ENCODE assay signal across 24 cellular contexts in genomic region chr2:19250906-19251305, GRCh38.
DNase-seq lines count a peak whose midpoint lies in the region; TF ChIP-seq lines count a peak whose summit lies in the region.
"Had no signal": no experiment of that assay in that cellular context is flagged by ENCODE, and none has a peak within 500 bp of the region (broad histone marks: within the 10 kb centered on the region; RNA-seq: fewer than 3 reads in every experiment).

No MANE protein-coding gene starts in this region.

- 53% methylated on average over 2 of the region's 2 CpGs for WGBS in smooth muscle cell (ENCODE audit: low lambda C conversion rate)

- H3K27ac ChIP-seq in smooth muscle cell (ENCODE audit: low read depth): no peak overlapping the region
- H3K27ac ChIP-seq: A549; BLaER1 treated with 17β-estradiol and CSF1 and Interleukin-3, amounts not matched to agents 10 nM and 100 nM; GM23248 had no signal

- peak overlapping the region; percentile 44 for H3K4me2 ChIP-seq in smooth muscle cell
- H3K4me2 ChIP-seq: A549; BLaER1 treated with 17β-estradiol and CSF1 and Interleukin-3, amounts not matched to agents 10 nM and 100 nM had no signal

- H3K4me3 ChIP-seq in adipocyte (ENCODE audit: low read length) (no peak overlapping the region), smooth muscle cell (no peak overlapping the region)
- H3K4me3 ChIP-seq: A549; BLaER1 treated with 17β-estradiol and CSF1 and Interleukin-3, amounts not matched to agents 10 nM and 100 nM; GM23248 had no signal

- no peak overlapping the region for H2AFZ ChIP-seq in smooth muscle cell (ENCODE audit: low read depth)
- H2AFZ ChIP-seq: GM23248 had no signal

- no peaks in the 10 kb centered on the region for H3F3A ChIP-seq in smooth muscle cell (ENCODE audit: low read depth)

- no peaks in the 10 kb centered on the region for H3K79me2 ChIP-seq in smooth muscle cell (ENCODE audit: low read depth)

- peaks cover 7% of the 10 kb centered on the region for H3K9me3 Mint-ChIP-seq in mesothelial cell of epicardium
- no peaks in the 10 kb centered on the region for H3K9me3 Mint-ChIP-seq in T-helper 2 cell treated with Interferon-gamma antibody and Interleukin-4, amounts not matched to agents 5 μg/mL and 100 μg/mL, for 36 hours
- H3K9me3 Mint-ChIP-seq: CD4-positive, alpha-beta T cell had no signal

- H4K20me1 ChIP-seq in smooth muscle cell (ENCODE audit: low read depth): no peaks in the 10 kb centered on the region
- H4K20me1 ChIP-seq: BLaER1 treated with 17β-estradiol and CSF1 and Interleukin-3, amounts not matched to agents 10 nM and 100 nM had no signal

- TF ChIP-seq CTCF in mesothelial cell of epicardium (IDR thresholded peaks at IDR 0.05; ENCODE audit: unreplicated experiment) (no peak), smooth muscle cell (IDR thresholded peaks at IDR 0.05; ENCODE audit: borderline replicate concordance, insufficient read depth, poor library complexity, severe bottlenecking) (no peak)

- H3K4me1 ChIP-seq in adipocyte (ENCODE audit: control insufficient read depth, insufficient read depth, low read length) (peaks cover 3% of the 10 kb centered on the region), smooth muscle cell (ENCODE audit: low read depth) (no peaks in the 10 kb centered on the region)
- H3K4me1 ChIP-seq: BE2C; BLaER1 treated with 17β-estradiol and CSF1 and Interleukin-3, amounts not matched to agents 10 nM and 100 nM had no signal

- H3K9ac ChIP-seq in adipocyte (ENCODE audit: low read length) (no peak overlapping the region), smooth muscle cell (ENCODE audit: low read depth) (no peak overlapping the region)
- H3K9ac ChIP-seq: BLaER1 treated with 17β-estradiol and CSF1 and Interleukin-3, amounts not matched to agents 10 nM and 100 nM; GM23248 had no signal

- H3K36me3 ChIP-seq in adipocyte (ENCODE audit: control insufficient read depth, insufficient read depth, low read length, severe bottlenecking): no peaks in the 10 kb centered on the region
- no peaks in the 10 kb centered on the region for H3K36me3 ChIP-seq in smooth muscle cell (ENCODE audit: low read depth)
- H3K36me3 ChIP-seq: BE2C; BLaER1 treated with 17β-estradiol and CSF1 and Interleukin-3, amounts not matched to agents 10 nM and 100 nM had no signal

- H3K27me3 ChIP-seq in adipocyte (replicated peaks; ENCODE audit: control insufficient read depth, insufficient read depth, low read length): no peaks in the 10 kb centered on the region
- no peaks in the 10 kb centered on the region for H3K27me3 ChIP-seq in smooth muscle cell (ENCODE audit: low read depth)
- H3K27me3 ChIP-seq: BE2C; BLaER1 treated with 17β-estradiol and CSF1 and Interleukin-3, amounts not matched to agents 10 nM and 100 nM had no signal

- H3K27me3 Mint-ChIP-seq in mesothelial cell of epicardium (ENCODE audit: low read depth): no peaks in the 10 kb centered on the region
- H3K27me3 Mint-ChIP-seq in T-helper 2 cell treated with Interferon-gamma antibody and Interleukin-4, amounts not matched to agents 5 μg/mL and 100 μg/mL, for 36 hours (ENCODE audit: low read depth): no peaks in the 10 kb centered on the region
- H3K27me3 Mint-ChIP-seq: CD4-positive, alpha-beta T cell had no signal

- H3K4me1 Mint-ChIP-seq in mesothelial cell of epicardium: peaks cover 32% of the 10 kb centered on the region
- no peaks in the 10 kb centered on the region for H3K4me1 Mint-ChIP-seq in T-helper 2 cell treated with Interferon-gamma antibody and Interleukin-4, amounts not matched to agents 5 μg/mL and 100 μg/mL, for 36 hours (ENCODE audit: low read depth)
- H3K4me1 Mint-ChIP-seq: CD14-positive monocyte; CD8-positive, alpha-beta memory T cell had no signal

- no peak overlapping the region for H3K4me3 Mint-ChIP-seq in mesothelial cell of epicardium
- no peak overlapping the region for H3K4me3 Mint-ChIP-seq in T-helper 2 cell treated with Interferon-gamma antibody and Interleukin-4, amounts not matched to agents 5 μg/mL and 100 μg/mL, for 36 hours
- H3K4me3 Mint-ChIP-seq: CD14-positive monocyte; CD4-positive, alpha-beta T cell; CD8-positive, alpha-beta memory T cell had no signal

- H3K36me3 Mint-ChIP-seq in mesothelial cell of epicardium: no peaks in the 10 kb centered on the region
- H3K36me3 Mint-ChIP-seq in T-helper 2 cell treated with Interferon-gamma antibody and Interleukin-4, amounts not matched to agents 5 μg/mL and 100 μg/mL, for 36 hours (ENCODE audit: low read depth): no peaks in the 10 kb centered on the region
- H3K36me3 Mint-ChIP-seq: CD14-positive monocyte had no signal

- H3K9me3 ChIP-seq in adipocyte (ENCODE audit: control insufficient read depth, low read length): no peaks in the 10 kb centered on the region
- H3K9me3 ChIP-seq in smooth muscle cell (replicated peaks; ENCODE audit: low read depth): no peaks in the 10 kb centered on the region
- H3K9me3 ChIP-seq: A549, BE2C had no signal

- H3K27ac Mint-ChIP-seq in mesothelial cell of epicardium: peak overlapping the region; percentile 51
- H3K27ac Mint-ChIP-seq in T-helper 2 cell treated with Interferon-gamma antibody and Interleukin-4, amounts not matched to agents 5 μg/mL and 100 μg/mL, for 36 hours: no peak overlapping the region
- H3K27ac Mint-ChIP-seq: CD14-positive monocyte; CD4-positive, alpha-beta T cell; CD8-positive, alpha-beta memory T cell had no signal

- DNase-seq in adipocyte (ENCODE audit: low read depth): peak; percentile 42
- peak; percentile 18 for DNase-seq in fibroblast of peridontal ligament (ENCODE audit: extremely low read depth)
- DNase-seq in mesothelial cell of epicardium (ENCODE audit: low spot score in 2 of 2, unreplicated experiment in 2 of 2): no peak
- DNase-seq in smooth muscle cell (lab: John Stamatoyannopoulos, UW; ENCODE audit: unreplicated experiment): no peak
- DNase-seq in effector CD4-positive, alpha-beta T cell: no peak
- DNase-seq in SW 1271 (lab: John Stamatoyannopoulos, UW): no peak
- DNase-seq in NK-92 (lab: John Stamatoyannopoulos, UW; ENCODE audit: unreplicated experiment): no peak
- DNase-seq in T-helper 2 cell treated with Interferon-gamma antibody and Interleukin-4, amounts not matched to agents 5 μg/mL and 100 μg/mL, for 36 hours (ENCODE audit: low spot score): no peak
- DNase-seq: 8988T; ACHN; AML-193; BE2C; CD4-positive, alpha-beta T cell; CD8-positive, alpha-beta memory T cell; DMS 273 treated with DMSO at 0.1 percent for 48 hours; DMS79; EL; GDM1; GM23248; H7; HCEC 1CT had no signal

Comparison
In these comparisons a context has a peak if more than half of its experiments do, and no peak if none do; other contexts are left out.
1. DNase-seq: peak in adipocyte (single experiment) and fibroblast of peridontal ligament (single experiment); none in mesothelial cell of epicardium (0 of 2), smooth muscle cell (single experiment), effector CD4-positive, alpha-beta T cell (single experiment), SW 1271 (0 of 2), NK-92 (single experiment) and T-helper 2 cell treated with Interferon-gamma antibody and Interleukin-4, amounts not matched to agents 5 μg/mL and 100 μg/mL, for 36 hours (single experiment).